In the genomic region with DNA sequence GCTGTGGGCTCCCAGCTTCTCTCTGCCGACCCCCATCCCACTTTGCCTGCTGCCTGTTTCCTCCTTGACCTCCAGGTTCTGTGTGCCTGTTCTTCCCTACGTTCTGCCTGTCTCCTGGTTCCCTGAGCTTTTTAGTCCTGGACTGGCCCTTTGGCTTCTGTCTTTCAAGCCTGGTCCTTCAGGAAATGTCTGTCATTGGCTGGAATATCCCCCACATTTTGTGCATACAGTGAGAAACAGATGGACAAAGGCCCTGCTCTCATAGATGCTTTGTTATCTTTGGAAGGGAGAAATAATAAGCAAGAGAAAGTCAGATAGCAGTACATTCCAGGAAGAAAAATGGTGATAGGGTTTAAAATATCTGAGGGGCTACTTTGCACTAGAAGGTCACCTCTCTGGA, we compare ENCODE assay signal across 17 cellular contexts. TPM values are rescaled to one million over a fixed set of nuclear protein-coding genes. Genes with fewer than 3 reads are reported as not detected.
DNase-seq lines count a peak whose midpoint lies in the region; FAIRE-seq and TF ChIP-seq lines count a peak whose summit lies in the region.
"Had no signal": no experiment of that assay in that cellular context is flagged by ENCODE, and none has a peak within 500 bp of the region (broad histone marks: within the 10 kb centered on the region; RNA-seq: fewer than 3 reads in every experiment).

No MANE protein-coding gene starts in this region.

- no peak for FAIRE-seq in endothelial cell of umbilical vein (lab: Jason Lieb, UNC)
- FAIRE-seq: colon had no signal

- no peaks in the 10 kb centered on the region for H3K9me1 ChIP-seq in endothelial cell of umbilical vein (replicated peaks; ENCODE audit: control insufficient read depth, extremely low read depth, insufficient read depth, low read length)

- H4K20me1 ChIP-seq in endothelial cell of umbilical vein (replicated peaks; ENCODE audit: control insufficient read depth, extremely low read depth, insufficient read depth, low read length): no peaks in the 10 kb centered on the region

- 78 to 84% methylated on average over 2 of the region's 2 CpGs for WGBS in esophagus squamous epithelium, 2 donors

- no peak overlapping the region for H3K4me3 ChIP-seq in CD4-positive, alpha-beta memory T cell (ENCODE audit: low read length in 2 of 2)
- H3K4me3 ChIP-seq in endothelial cell of umbilical vein (replicated peaks in 1 of 3; ENCODE audit: insufficient read depth in 1 of 3, low read depth in 1 of 3, low read length in 3 of 3): no peak overlapping the region
- no peak overlapping the region for H3K4me3 ChIP-seq in neutrophil (ENCODE audit: low read depth in 1 of 2, low read length in 1 of 2)
- no peak overlapping the region for H3K4me3 ChIP-seq in esophagus squamous epithelium
- H3K4me3 ChIP-seq: SK-N-MC had no signal

- H3K9me3 Mint-ChIP-seq in CD4-positive, alpha-beta memory T cell: no peaks in the 10 kb centered on the region
- H3K9me3 Mint-ChIP-seq: activated naive CD4-positive, alpha-beta T cell treated with anti-CD3 and anti-CD28 coated beads, Interleukin-2, amount 50 U/mL, for 72 hours; H9; stimulated activated naive CD8-positive, alpha-beta T cell treated with anti-CD3 and anti-CD28 coated beads, Interleukin-15, amount 100 ng/mL, for 72 hours had no signal

- TF ChIP-seq POLR2A in endothelial cell of umbilical vein (IDR thresholded peaks at IDR 0.05; ENCODE audit: low read depth, low read length): no peak
- no peak for TF ChIP-seq POLR2A in esophagus squamous epithelium (IDR thresholded peaks at IDR 0.05)
- TF ChIP-seq POLR2A in erythroblast (IDR thresholded peaks at IDR 0.05; ENCODE audit: low read length): no peak

- H3K27ac Mint-ChIP-seq in CD4-positive, alpha-beta memory T cell: peak overlapping the region; percentile 3 to 96 (median 92)

- peaks cover 69 to 85% (median 77%) of the 10 kb centered on the region in 4 donors for H3K4me1 Mint-ChIP-seq in CD4-positive, alpha-beta memory T cell

- H3K79me2 ChIP-seq in endothelial cell of umbilical vein (ENCODE audit: control insufficient read depth, insufficient read depth, low read length): peaks cover 3% of the 10 kb centered on the region

- H2AFZ ChIP-seq in endothelial cell of umbilical vein (ENCODE audit: low read depth, low read length): no peak overlapping the region

- peak overlapping the region in 7 of 8 donors; percentile 21 to 82 (median 57) for H3K4me3 Mint-ChIP-seq in CD4-positive, alpha-beta memory T cell
- H3K4me3 Mint-ChIP-seq: H9 had no signal

- H3K9me3 ChIP-seq in CD4-positive, alpha-beta memory T cell (ENCODE audit: control insufficient read depth in 1 of 2, low read length in 2 of 2): no peaks in the 10 kb centered on the region
- H3K9me3 ChIP-seq in endothelial cell of umbilical vein (replicated peaks; ENCODE audit: control insufficient read depth, insufficient read depth, low read length): no peaks in the 10 kb centered on the region
- H3K9me3 ChIP-seq in neutrophil: no peaks in the 10 kb centered on the region
- H3K9me3 ChIP-seq in esophagus squamous epithelium: no peaks in the 10 kb centered on the region
- H3K9me3 ChIP-seq: BE2C had no signal

- BruUV-seq in endothelial cell of umbilical vein (replicated peaks; lab: Mats Ljungman, UMichigan): no TSS peak

- H3K36me3 ChIP-seq in CD4-positive, alpha-beta memory T cell (ENCODE audit: insufficient read depth, low read length): no peaks in the 10 kb centered on the region
- H3K36me3 ChIP-seq in endothelial cell of umbilical vein (ENCODE audit: control insufficient read depth in 2 of 2, extremely low read depth in 1 of 2, insufficient read depth in 2 of 2, low read length in 2 of 2): no peaks in the 10 kb centered on the region
- no peaks in the 10 kb centered on the region for H3K36me3 ChIP-seq in neutrophil
- no peaks in the 10 kb centered on the region for H3K36me3 ChIP-seq in esophagus squamous epithelium
- H3K36me3 ChIP-seq: BE2C had no signal

- intact Hi-C loops in CD4-positive, alpha-beta memory T cell (cut with micrococcal nuclease): loop anchor here (2.0 kb wide), 2 partner anchors 15 to 31 kb away; no protein-coding TSS in a partner anchor
- intact Hi-C loops in endothelial cell of umbilical vein (cut with micrococcal nuclease): no loop called here
- intact Hi-C loops in esophagus squamous epithelium (cut with DNase I): no loop called here

- H3K4me2 ChIP-seq in endothelial cell of umbilical vein (ENCODE audit: insufficient read depth, low read length): no peak overlapping the region

- no peak overlapping the region for H3K9ac ChIP-seq in endothelial cell of umbilical vein (replicated peaks; ENCODE audit: extremely low read depth, insufficient read depth, low read length)

- CTCF ChIA-PET in CD4-positive, alpha-beta memory T cell (lab: Charles Lee; ENCODE audit: partially characterized antibody): no interaction called here
- CTCF ChIA-PET in endothelial cell of umbilical vein (lab: Charles Lee): interaction anchor here (1.1 to 1.5 kb wide), 3 partner anchors 14 to 191 kb away, joined by 5 to 7 read pairs (median 5); no protein-coding TSS in a partner anchor

- no peak overlapping the region for H3K27ac ChIP-seq in CD4-positive, alpha-beta memory T cell (ENCODE audit: low read depth, low read length)
- H3K27ac ChIP-seq in endothelial cell of umbilical vein (ENCODE audit: insufficient read depth, low read depth, low read length) (no peak overlapping the region), neutrophil (peak overlapping the region; percentile 77), esophagus squamous epithelium (peak overlapping the region in 2 of 4 donors; percentile 42 to 57)
- H3K27ac ChIP-seq: SK-N-MC, VCaP had no signal

- dilution Hi-C loops in endothelial cell of umbilical vein (cut with MboI; ENCODE audit: extremely low pct_ligation_motif_present, low sequenced_read_pairs): no loop called here

- peaks cover 80% of the 10 kb centered on the region for H3K4me1 ChIP-seq in CD4-positive, alpha-beta memory T cell (ENCODE audit: insufficient read depth, low read length)
- H3K4me1 ChIP-seq in endothelial cell of umbilical vein (ENCODE audit: control insufficient read depth, extremely low read depth, insufficient read depth, low read length): peaks cover 25% of the 10 kb centered on the region
- H3K4me1 ChIP-seq in neutrophil (ENCODE audit: control insufficient read depth in 1 of 2, insufficient read depth in 1 of 2, low read depth in 1 of 2, low read length in 1 of 2): peaks cover 41 to 48% of the 10 kb centered on the region in 2 experiments
- peaks cover 5 to 60% (median 31%) of the 10 kb centered on the region in 3 donors for H3K4me1 ChIP-seq in esophagus squamous epithelium
- H3K4me1 ChIP-seq: BE2C had no signal

- no peak for TF ChIP-seq CTCF in endothelial cell of umbilical vein (IDR thresholded peaks at IDR 0.05; ENCODE audit: extremely low read depth in 1 of 2, insufficient read depth in 1 of 2, low read depth in 1 of 2, low read length in 2 of 2)
- no peak for TF ChIP-seq CTCF in neutrophil (IDR thresholded peaks at IDR 0.05)
- no peak for TF ChIP-seq CTCF in esophagus squamous epithelium (IDR thresholded peaks at IDR 0.05)

- peaks cover 14% of the 10 kb centered on the region in 2 donors for H3K36me3 Mint-ChIP-seq in CD4-positive, alpha-beta memory T cell

- H3K27me3 Mint-ChIP-seq in CD4-positive, alpha-beta memory T cell: no peaks in the 10 kb centered on the region
- H3K27me3 Mint-ChIP-seq: stimulated activated naive CD8-positive, alpha-beta T cell treated with anti-CD3 and anti-CD28 coated beads, Interleukin-15, amount 100 ng/mL, for 72 hours had no signal

- DNase-seq in CD4-positive, alpha-beta memory T cell: no peak
- peak; percentile 19 for DNase-seq in RPMI7951 (ENCODE audit: low read depth)
- DNase-seq in endothelial cell of umbilical vein (ENCODE audit: low read depth, low spot score): peak; percentile 40
- DNase-seq in esophagus squamous epithelium (lab: John Stamatoyannopoulos, UW): no peak
- DNase-seq in DMS53 treated with DMSO at 0.1 percent for 48 hours (lab: John Stamatoyannopoulos, UW; ENCODE audit: unreplicated experiment): no peak
- no peak for DNase-seq in erythroblast (lab: John Stamatoyannopoulos, UW)
- DNase-seq in activated CD4-positive, alpha-beta T cell treated with anti-CD3 and anti-CD28 coated beads, Interleukin-2, amount 50 U/mL, for 48 hours: no peak
- DNase-seq: BE2C; H9; NCI-H1092 treated with DMSO at 0.1 percent for 48 hours; NCI-H226; stimulated activated naive CD8-positive, alpha-beta T cell treated with anti-CD3 and anti-CD28 coated beads, Interleukin-15, amount 100 ng/mL, for 72 hours had no signal

- H3K27me3 ChIP-seq in CD4-positive, alpha-beta memory T cell (ENCODE audit: insufficient read depth, low read length): no peaks in the 10 kb centered on the region
- no peaks in the 10 kb centered on the region for H3K27me3 ChIP-seq in endothelial cell of umbilical vein (ENCODE audit: control insufficient read depth in 2 of 2, insufficient read depth in 2 of 2, low read length in 2 of 2)
- no peaks in the 10 kb centered on the region for H3K27me3 ChIP-seq in neutrophil
- no peaks in the 10 kb centered on the region for H3K27me3 ChIP-seq in esophagus squamous epithelium
- H3K27me3 ChIP-seq: BE2C had no signal

- POLR2A ChIA-PET in CD4-positive, alpha-beta memory T cell (lab: Charles Lee; ENCODE audit: partially characterized antibody): interaction anchor here (1.0 kb wide), 1 partner anchor 30 kb away, joined by 3 read pairs; no protein-coding TSS in a partner anchor
- POLR2A ChIA-PET in endothelial cell of umbilical vein (lab: Charles Lee): no interaction called here

TF ChIP-seq in endothelial cell of umbilical vein, 7 proteins besides CTCF, POLR2A, EP300 and RAD21 (continues in another document):
- TF ChIP-seq JUN (IDR thresholded peaks at IDR 0.05; ENCODE audit: borderline replicate concordance, insufficient read depth, insufficient read length, low read depth): no peak
- TF ChIP-seq POLR2AphosphoS5 (IDR thresholded peaks at IDR 0.05; ENCODE audit: insufficient read depth, low read depth, low read length): no peak
- no peak for TF ChIP-seq EZH2 (IDR thresholded peaks at IDR 0.05; ENCODE audit: borderline replicate concordance, low read depth, low read length, severe bottlenecking)
- TF ChIP-seq FOS (IDR thresholded peaks at IDR 0.05; ENCODE audit: borderline replicate concordance, insufficient read depth, low read length): no peak

RNA-seq across cellular contexts. Expression of a gene that starts 5.7 kb away (rescaled TPM):
- 10 to 100 TPM; 78.1 to 81.3 TPM for total RNA-seq in CD4-positive, alpha-beta memory T cell
- polyA plus RNA-seq in CD4-positive, alpha-beta memory T cell: 10 to 100 TPM in 1 of 2 donors, 1 to 10 TPM in 1; 4.4 to 17.9 TPM
- 23.9 and 31.0 TPM in 2 replicates for total RNA-seq in RPMI7951 (2014; rRNA removed; shearing (Covaris generic))
- 84.1 TPM in 2 replicates for total RNA-seq in endothelial cell of umbilical vein
- polyA plus RNA-seq in endothelial cell of umbilical vein: 13.9 and 17.7 TPM in 2 replicates
- 23.1 and 23.4 TPM in 2 replicates for polyA plus RNA-seq in endothelial cell of umbilical vein (2011; cell fraction: cytosol; rRNA removed)
- 25.0 and 26.3 TPM in 2 replicates for polyA plus RNA-seq in endothelial cell of umbilical vein (2011; cell fraction: nucleus; rRNA removed)
- polyA plus RNA-seq in endothelial cell of umbilical vein (2012): 53.0 and 59.9 TPM in 2 replicates
- 78.0 and 102 TPM in 2 replicates for polyA minus RNA-seq in endothelial cell of umbilical vein
- 13.4 TPM for polyA minus RNA-seq in endothelial cell of umbilical vein (2011; cell fraction: cytosol; rRNA and poly(A)+ RNA removed)
- 53.6 and 124 TPM in 2 replicates for polyA minus RNA-seq in endothelial cell of umbilical vein (2011; cell fraction: nucleus; rRNA and poly(A)+ RNA removed)
- 10 to 100 TPM; 14.2 to 29.2 (median 24.6) TPM for total RNA-seq in esophagus squamous epithelium

Comparison
In these comparisons a context has a peak if more than half of its experiments do, and no peak if none do; other contexts are left out.
1. DNase-seq: peak in RPMI7951 (single experiment) and endothelial cell of umbilical vein (single experiment); none in CD4-positive, alpha-beta memory T cell (0 of 5), esophagus squamous epithelium (single experiment), DMS53 treated with DMSO at 0.1 percent for 48 hours (single experiment), erythroblast (0 of 2) and activated CD4-positive, alpha-beta T cell treated with anti-CD3 and anti-CD28 coated beads, Interleukin-2, amount 50 U/mL, for 48 hours (0 of 2).